ENCODE assay signal across 17 cellular contexts in genomic region chr7:61576-62360, GRCh38.
"Had no signal": no experiment of that assay in that cellular context is flagged by ENCODE, and none has a peak within 500 bp of the region (broad histone marks: within the 10 kb centered on the region; RNA-seq: fewer than 3 reads in every experiment).

No MANE protein-coding gene starts in this region.

- H3K4me1 ChIP-seq: SJSA1 had no signal

- DNase-seq: activated B cell treated with CpG ODN at 0.5 μM for 24 hours; activated CD4-positive, alpha-beta T cell treated with anti-CD3 and anti-CD28 coated beads for 48 hours; activated naive CD4-positive, alpha-beta T cell treated with anti-CD3 and anti-CD28 coated beads for 36 hours; activated naive CD8-positive, alpha-beta T cell treated with anti-CD3 and anti-CD28 coated beads, Interleukin-2, amount 50 U/mL, for 24 hours; erythroblast; gastrocnemius medialis; mesenchymal stem cell; occipital lobe; stimulated activated CD4-positive, alpha-beta T cell treated with anti-CD3 and anti-CD28 coated beads, Interleukin-2, amount 100 ng/mL, for 48 hours; stimulated activated naive B cell treated with anti-CD40 and anti-IgM and Interleukin-4, amounts not matched to agents 10 μg/mL and 1 μg/mL and 100 μg/mL, for 72 hours had no signal

- ATAC-seq: activated naive CD8-positive, alpha-beta T cell treated with anti-CD3 and anti-CD28 coated beads, Interleukin-2, amount 50 U/mL, for 24 hours; activated T-helper 17 cell treated with anti-CD3 and anti-CD28 coated beads, Interleukin-2, amount 50 U/mL, for 72 hours; gastrocnemius medialis; left lobe of liver had no signal

- FAIRE-seq: bronchial epithelial cell, islet of Langerhans had no signal

- H3K27me3 ChIP-seq: dorsolateral prefrontal cortex, gastrocnemius medialis, SJSA1, tibial nerve had no signal

- H3K4me3 ChIP-seq: dorsolateral prefrontal cortex, gastrocnemius medialis, SJSA1, tibial nerve had no signal

- H3K36me3 ChIP-seq: gastrocnemius medialis, SJSA1, tibial nerve had no signal

- H3K27ac ChIP-seq: gastrocnemius medialis, SJSA1, tibial nerve had no signal

- H3K9me3 ChIP-seq: gastrocnemius medialis, SJSA1, tibial nerve had no signal
